ENCODE assay signal across 1 cellular context in the genomic region with DNA sequence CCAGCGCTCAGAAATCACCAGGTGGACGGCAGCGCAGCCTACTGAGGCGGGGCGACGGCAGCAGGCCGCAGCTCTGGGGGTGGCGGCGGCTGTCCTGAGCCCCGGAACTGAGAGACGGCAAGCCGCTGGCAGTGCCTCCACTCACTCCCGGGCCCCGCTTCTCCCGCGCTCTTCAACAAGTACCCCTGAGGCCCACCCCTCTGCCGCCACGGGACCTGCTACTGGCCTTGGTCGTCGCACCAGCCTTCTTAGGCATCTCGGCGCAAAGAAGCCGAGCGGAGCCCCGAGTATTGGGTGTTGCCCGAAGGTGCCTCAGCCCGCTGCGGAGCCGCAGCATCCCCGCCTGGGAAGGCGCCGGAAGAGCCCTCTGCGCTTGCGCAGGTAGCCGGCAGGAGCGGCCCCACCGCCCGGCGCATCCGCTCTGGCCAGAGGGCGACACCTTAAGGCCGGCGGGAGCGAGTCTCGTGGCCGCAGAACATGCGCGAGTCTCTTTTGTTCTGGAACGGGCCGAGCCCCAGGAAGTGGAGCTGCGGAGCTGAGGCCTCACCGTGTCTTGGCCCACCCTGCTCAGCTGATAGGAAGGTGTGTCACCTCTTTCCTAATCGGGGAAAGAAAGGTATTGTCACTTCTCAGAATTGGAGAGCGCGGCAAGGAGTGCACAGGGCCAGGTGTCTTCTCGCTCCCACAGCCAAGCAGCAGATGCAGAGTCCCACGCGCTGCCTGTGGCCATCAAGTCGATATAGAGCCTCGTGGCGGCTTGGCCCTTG.
TF ChIP-seq lines count a peak whose summit lies in the region.

Gene C15orf40, minus strand, starts transcription at position 369 of the 767 bp plus-strand sequence. Its CDS starts 32 bp downstream, at position 337.

TF ChIP-seq in A549, 52 proteins besides CTCF, POLR2A, EP300 and RAD21 (continued from another document):
- TF ChIP-seq HMGXB4 (CRISPR knock-in tag; IDR thresholded peaks at IDR 0.05; ENCODE audit: borderline replicate concordance), result no peak
- TF ChIP-seq FOXS1 (CRISPR knock-in tag; IDR thresholded peaks at IDR 0.05), result no peak
- TF ChIP-seq, protein P1, sequence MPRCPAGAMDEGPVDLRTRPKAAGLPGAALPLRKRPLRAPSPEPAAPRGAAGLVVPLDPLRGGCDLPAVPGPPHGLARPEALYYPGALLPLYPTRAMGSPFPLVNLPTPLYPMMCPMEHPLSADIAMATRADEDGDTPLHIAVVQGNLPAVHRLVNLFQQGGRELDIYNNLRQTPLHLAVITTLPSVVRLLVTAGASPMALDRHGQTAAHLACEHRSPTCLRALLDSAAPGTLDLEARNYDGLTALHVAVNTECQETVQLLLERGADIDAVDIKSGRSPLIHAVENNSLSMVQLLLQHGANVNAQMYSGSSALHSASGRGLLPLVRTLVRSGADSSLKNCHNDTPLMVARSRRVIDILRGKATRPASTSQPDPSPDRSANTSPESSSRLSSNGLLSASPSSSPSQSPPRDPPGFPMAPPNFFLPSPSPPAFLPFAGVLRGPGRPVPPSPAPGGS (IDR thresholded peaks at IDR 0.05), result peak; percentile 90
- TF ChIP-seq RCOR1 (IDR thresholded peaks at IDR 0.05; ENCODE audit: low read depth, low read length), result no peak
- TF ChIP-seq POLR2AphosphoS2 (conservative IDR thresholded peaks at IDR 0.05; ENCODE audit: low read length), result no peak
- peak; percentile 93 for TF ChIP-seq E2F6 (IDR thresholded peaks at IDR 0.05; ENCODE audit: borderline replicate concordance, low read depth)
- TF ChIP-seq NPAS2 (CRISPR knock-in tag; IDR thresholded peaks at IDR 0.05; ENCODE audit: borderline replicate concordance), result peak; percentile 39; the same call in 1 of the 2 replicates
- no peak for TF ChIP-seq CHD4 (IDR thresholded peaks at IDR 0.05; ENCODE audit: borderline replicate concordance)
- TF ChIP-seq, protein P2, sequence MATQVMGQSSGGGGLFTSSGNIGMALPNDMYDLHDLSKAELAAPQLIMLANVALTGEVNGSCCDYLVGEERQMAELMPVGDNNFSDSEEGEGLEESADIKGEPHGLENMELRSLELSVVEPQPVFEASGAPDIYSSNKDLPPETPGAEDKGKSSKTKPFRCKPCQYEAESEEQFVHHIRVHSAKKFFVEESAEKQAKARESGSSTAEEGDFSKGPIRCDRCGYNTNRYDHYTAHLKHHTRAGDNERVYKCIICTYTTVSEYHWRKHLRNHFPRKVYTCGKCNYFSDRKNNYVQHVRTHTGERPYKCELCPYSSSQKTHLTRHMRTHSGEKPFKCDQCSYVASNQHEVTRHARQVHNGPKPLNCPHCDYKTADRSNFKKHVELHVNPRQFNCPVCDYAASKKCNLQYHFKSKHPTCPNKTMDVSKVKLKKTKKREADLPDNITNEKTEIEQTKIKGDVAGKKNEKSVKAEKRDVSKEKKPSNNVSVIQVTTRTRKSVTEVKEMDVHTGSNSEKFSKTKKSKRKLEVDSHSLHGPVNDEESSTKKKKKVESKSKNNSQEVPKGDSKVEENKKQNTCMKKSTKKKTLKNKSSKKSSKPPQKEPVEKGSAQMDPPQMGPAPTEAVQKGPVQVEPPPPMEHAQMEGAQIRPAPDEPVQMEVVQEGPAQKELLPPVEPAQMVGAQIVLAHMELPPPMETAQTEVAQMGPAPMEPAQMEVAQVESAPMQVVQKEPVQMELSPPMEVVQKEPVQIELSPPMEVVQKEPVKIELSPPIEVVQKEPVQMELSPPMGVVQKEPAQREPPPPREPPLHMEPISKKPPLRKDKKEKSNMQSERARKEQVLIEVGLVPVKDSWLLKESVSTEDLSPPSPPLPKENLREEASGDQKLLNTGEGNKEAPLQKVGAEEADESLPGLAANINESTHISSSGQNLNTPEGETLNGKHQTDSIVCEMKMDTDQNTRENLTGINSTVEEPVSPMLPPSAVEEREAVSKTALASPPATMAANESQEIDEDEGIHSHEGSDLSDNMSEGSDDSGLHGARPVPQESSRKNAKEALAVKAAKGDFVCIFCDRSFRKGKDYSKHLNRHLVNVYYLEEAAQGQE (IDR thresholded peaks at IDR 0.05), result no peak
- no peak for TF ChIP-seq MAZ (IDR thresholded peaks at IDR 0.05; ENCODE audit: borderline replicate concordance, low read depth, low read length)
- peak; percentile 98 for TF ChIP-seq MYC (IDR thresholded peaks at IDR 0.05; ENCODE audit: borderline replicate concordance, low read length)
- TF ChIP-seq JUN (IDR thresholded peaks at IDR 0.05), result peak; percentile 82 to 95; a peak in 4 of 5 replicates
- peak; percentile 42; the same call in 2 of the 3 replicates for TF ChIP-seq SMC3 (IDR thresholded peaks at IDR 0.05)
- TF ChIP-seq ELK1 (IDR thresholded peaks at IDR 0.05; ENCODE audit: low read depth, low read length), result no peak
- TF ChIP-seq ZFP36 (IDR thresholded peaks at IDR 0.05; ENCODE audit: borderline replicate concordance, partially characterized antibody), result no peak
- peak; percentile 56; the same call in 1 of the 2 replicates for TF ChIP-seq PBX3 (IDR thresholded peaks at IDR 0.05)
- TF ChIP-seq EHMT2 (IDR thresholded peaks at IDR 0.05; ENCODE audit: low read depth), result no peak
- TF ChIP-seq HEYL (CRISPR knock-in tag; IDR thresholded peaks at IDR 0.05), result no peak; the same call in 1 of the 2 replicates
- no peak for TF ChIP-seq SREBF2 (IDR thresholded peaks at IDR 0.05)
- no peak for TF ChIP-seq CHD2 (IDR thresholded peaks at IDR 0.05; ENCODE audit: low read length, partially characterized antibody)
- TF ChIP-seq MAX (IDR thresholded peaks at IDR 0.05), result peak; percentile 99
- TF ChIP-seq KDM1A (IDR thresholded peaks at IDR 0.05; ENCODE audit: low read depth), result no peak
- TF ChIP-seq FOSL2 (IDR thresholded peaks at IDR 0.05), result no peak
- TF ChIP-seq FOSL2 (CRISPR knock-in tag; IDR thresholded peaks at IDR 0.05), result peak; percentile 43; the same call in 1 of the 2 replicates
- TF ChIP-seq, protein P3, sequence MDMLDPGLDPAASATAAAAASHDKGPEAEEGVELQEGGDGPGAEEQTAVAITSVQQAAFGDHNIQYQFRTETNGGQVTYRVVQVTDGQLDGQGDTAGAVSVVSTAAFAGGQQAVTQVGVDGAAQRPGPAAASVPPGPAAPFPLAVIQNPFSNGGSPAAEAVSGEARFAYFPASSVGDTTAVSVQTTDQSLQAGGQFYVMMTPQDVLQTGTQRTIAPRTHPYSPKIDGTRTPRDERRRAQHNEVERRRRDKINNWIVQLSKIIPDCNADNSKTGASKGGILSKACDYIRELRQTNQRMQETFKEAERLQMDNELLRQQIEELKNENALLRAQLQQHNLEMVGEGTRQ (IDR thresholded peaks at IDR 0.05), result peak; percentile 42; the same call in 1 of the 2 replicates
- TF ChIP-seq ESRRA (IDR thresholded peaks at IDR 0.05; ENCODE audit: borderline replicate concordance, low read length), result no peak
- no peak for TF ChIP-seq BHLHE40 (IDR thresholded peaks at IDR 0.05; ENCODE audit: low read depth, low read length)
- no peak for TF ChIP-seq JUNB (IDR thresholded peaks at IDR 0.05)
TF ChIP-seq in A549: peak in this region for 20.
